9 cellular contexts compared by ENCODE assay signal in the genomic region with DNA sequence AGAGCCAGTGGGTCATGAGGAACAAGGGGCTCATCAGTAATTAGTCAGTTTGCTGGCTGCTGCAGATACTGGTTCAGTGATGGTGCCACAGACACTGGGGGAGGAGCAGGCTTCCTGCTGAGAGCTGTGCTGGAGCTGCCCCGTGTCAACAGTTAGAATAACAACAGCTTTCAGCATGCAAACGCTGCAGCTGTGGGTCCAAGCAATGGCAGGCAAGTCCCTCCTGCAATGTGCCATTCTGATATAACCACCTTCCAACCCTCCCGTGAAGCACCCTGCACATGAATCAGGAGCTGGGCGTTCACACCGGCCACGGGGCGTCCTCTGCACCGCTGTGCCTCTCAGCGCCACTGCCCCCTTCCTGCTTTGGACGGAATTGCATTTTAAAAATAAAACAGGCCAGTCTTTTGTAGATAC.
DNase-seq lines count a peak whose midpoint lies in the region; ATAC-seq, FAIRE-seq and TF ChIP-seq lines count a peak whose summit lies in the region.
"Had no signal": no experiment of that assay in that cellular context is flagged by ENCODE, and none has a peak within 500 bp of the region (broad histone marks: within the 10 kb centered on the region; RNA-seq: fewer than 3 reads in every experiment).

No MANE protein-coding gene starts in this region.

- DNase-seq in left ventricle myocardium inferior (no peak), heart left ventricle (no peak), iPS-NIHi11 (ENCODE audit: low spot score) (peak; percentile 78), urothelium cell line (ENCODE audit: low spot score) (peak; percentile 33), NCI-H2029 treated with DMSO at 0.1 percent for 48 hours (lab: John Stamatoyannopoulos, UW) (no peak)
- DNase-seq in stimulated activated naive CD4-positive, alpha-beta T cell treated with Interleukin-2 at 50 U/mL for 16 hours (lab: John Stamatoyannopoulos, UW), result no peak
- DNase-seq: activated T-cell treated with anti-CD3 and anti-CD28 coated beads, Interleukin-2, amount 50 U/mL, for 4 hours had no signal

- H3K9me3 ChIP-seq in left ventricle myocardium inferior (replicated peaks) (peaks cover 37% of the 10 kb centered on the region), heart left ventricle (peaks cover 0 to 36% (median 4%) of the 10 kb centered on the region in 12 donors), OCI-LY3 (ENCODE audit: insufficient read depth, low read length) (no peaks in the 10 kb centered on the region)

- ATAC-seq in heart left ventricle (no peak), GM18909 (IDR thresholded peaks at IDR 0.05; ENCODE audit: poor library complexity, unreplicated experiment) (no peak)

- no peaks in the 10 kb centered on the region for H4K20me1 ChIP-seq in OCI-LY3 (ENCODE audit: insufficient read depth, low read length)

- FAIRE-seq in urothelium cell line (lab: Jason Lieb, UNC), result no peak

- intact Hi-C loops in left ventricle myocardium inferior (cut with micrococcal nuclease), result no loop called here
- intact Hi-C loops in heart left ventricle (cut with DNase I), result loop anchor here in 7 of 10 donors (5.0 to 10.0 kb wide), 3 partner anchors 348 to 538 kb away; no protein-coding TSS in a partner anchor

- H3K27me3 ChIP-seq in left ventricle myocardium inferior (ENCODE audit: low read depth) (peaks cover 45% of the 10 kb centered on the region), heart left ventricle (peaks cover 0 to 14% (median 0%) of the 10 kb centered on the region in 9 donors), OCI-LY3 (ENCODE audit: low read depth, low read length) (no peaks in the 10 kb centered on the region)

- H3K27ac ChIP-seq in left ventricle myocardium inferior (replicated peaks) (no peak overlapping the region), heart left ventricle (no peak overlapping the region), OCI-LY3 (ENCODE audit: low read length) (no peak overlapping the region)

- H3K4me2 ChIP-seq in OCI-LY3 (ENCODE audit: low read length), result peak overlapping the region; percentile 43

- H3K79me2 ChIP-seq in OCI-LY3 (ENCODE audit: low read length), result no peaks in the 10 kb centered on the region

- H3K4me3 ChIP-seq in left ventricle myocardium inferior, result no peak overlapping the region
- no peak overlapping the region for H3K4me3 ChIP-seq in heart left ventricle
- no peak overlapping the region for H3K4me3 ChIP-seq in OCI-LY3 (ENCODE audit: low read length)

- WGBS in heart left ventricle, 4 donors, result 1 to 8% (median 2%) methylated on average over 10 of the region's 10 CpGs

- no peak overlapping the region for H2AFZ ChIP-seq in OCI-LY3 (ENCODE audit: low read depth, low read length)

- no peak for TF ChIP-seq POLR2A in heart left ventricle (IDR thresholded peaks at IDR 0.05)

- no peaks in the 10 kb centered on the region for H3K4me1 ChIP-seq in left ventricle myocardium inferior
- H3K4me1 ChIP-seq in heart left ventricle, result no peaks in the 10 kb centered on the region
- H3K4me1 ChIP-seq in OCI-LY3 (ENCODE audit: low read length), result 0 out of 2 replicates have a peak, but pooled peaks cover 5% of the 10 kb centered on the region

- no peak overlapping the region for H3K9ac ChIP-seq in OCI-LY3 (ENCODE audit: low read length)

- TF ChIP-seq CTCF in left ventricle myocardium inferior (IDR thresholded peaks at IDR 0.05; ENCODE audit: borderline replicate concordance) (peak; percentile 26), heart left ventricle (IDR thresholded peaks at IDR 0.05) (peak in 6 of 12 donors; percentile 15 to 33 (median 20)), OCI-LY3 (IDR thresholded peaks at IDR 0.05; ENCODE audit: low read depth, low read length) (peak; percentile 57)

- H3K36me3 ChIP-seq in left ventricle myocardium inferior (no peaks in the 10 kb centered on the region), heart left ventricle (no peaks in the 10 kb centered on the region), OCI-LY3 (replicated peaks; ENCODE audit: low read depth, low read length) (no peaks in the 10 kb centered on the region)

Comparison
In these comparisons a context has a peak if more than half of its experiments do, and no peak if none do; other contexts are left out.
1. DNase-seq: peak in iPS-NIHi11 (single experiment) and urothelium cell line (single experiment); none in left ventricle myocardium inferior (single experiment), heart left ventricle (0 of 5), stimulated activated naive CD4-positive, alpha-beta T cell treated with Interleukin-2 at 50 U/mL for 16 hours (single experiment) and NCI-H2029 treated with DMSO at 0.1 percent for 48 hours (single experiment).